ENCODE assay signal across 8 cellular contexts in genomic region chr5:70451249-70451984, GRCh38.
DNase-seq lines count a peak whose midpoint lies in the region; ATAC-seq and TF ChIP-seq lines count a peak whose summit lies in the region.
"Not testable (repeated sequence)": the region's sequence is repeated elsewhere in the genome, so short reads cannot be mapped to it uniquely, and the experiment has no call there.

No MANE protein-coding gene starts in this region.

- peak; percentile 44 for ATAC-seq in T-helper 17 cell
- ATAC-seq in gastroesophageal sphincter = peak; percentile 50
- peak in 3 of 4 donors; percentile 65 to 89 (median 87) for ATAC-seq in heart left ventricle
- peak; percentile 82 for ATAC-seq in left ventricle myocardium superior
- peak; percentile 78 for ATAC-seq in left lung
- ATAC-seq in lung (ENCODE audit: insufficient read depth, low FRiP score) = peak; percentile 84
- peak; percentile 90 for ATAC-seq in sciatic nerve
- ATAC-seq in aorta (ENCODE audit: low FRiP score) = peak; percentile 50

- H3K36me3 ChIP-seq in gastroesophageal sphincter; heart left ventricle; left lung; lung (ENCODE audit: control insufficient read depth in 2 of 2, insufficient read depth in 2 of 2, low read length in 2 of 2); aorta (ENCODE audit: control insufficient read depth in 1 of 2, insufficient read depth in 2 of 2, low read length in 1 of 2): not testable (repeated sequence)

- H3K27me3 ChIP-seq in gastroesophageal sphincter; heart left ventricle; left lung; lung (ENCODE audit: control insufficient read depth, insufficient read depth); aorta (ENCODE audit: control insufficient read depth in 1 of 2, insufficient read depth in 2 of 2, low read length in 1 of 2): not testable (repeated sequence)

- H3K4me3 ChIP-seq in gastroesophageal sphincter; heart left ventricle; left lung; lung; aorta (ENCODE audit: low read length in 2 of 2): not testable (repeated sequence)

- H3K27ac ChIP-seq in gastroesophageal sphincter; heart left ventricle; left lung; lung (ENCODE audit: low read depth in 1 of 2, low read length in 1 of 2); aorta (ENCODE audit: low read depth in 1 of 2, low read length in 2 of 2): not testable (repeated sequence)

- no CpG with 5 or more reads among the region's 7 CpGs for WGBS in gastroesophageal sphincter (ENCODE audit: low coverage in 1 of 2), 2 donors
- whole genome bisulfite sequencing in heart left ventricle, 4 donors = no CpG with 5 or more reads among the region's 7 CpGs
- no CpG with 5 or more reads among the region's 7 CpGs for WGBS in lung, 2 donors
- no CpG with 5 or more reads among the region's 7 CpGs for WGBS in aorta, 2 donors

- H3K9me3 ChIP-seq in T-helper 17 cell (ENCODE audit: control insufficient read depth, low read length, poor library complexity, severe bottlenecking); gastroesophageal sphincter; heart left ventricle; left lung; lung (ENCODE audit: control insufficient read depth in 2 of 2, insufficient read depth in 1 of 2, low read length in 1 of 2); aorta (ENCODE audit: control insufficient read depth, low read length): not testable (repeated sequence)

- not testable (repeated sequence) for H3K27ac Mint-ChIP-seq in T-helper 17 cell

- TF ChIP-seq CTCF in gastroesophageal sphincter (IDR thresholded peaks at IDR 0.05); heart left ventricle (IDR thresholded peaks at IDR 0.05); left lung (IDR thresholded peaks at IDR 0.05); lung (IDR thresholded peaks at IDR 0.05; ENCODE audit: control extremely low read depth, extremely low read depth): not testable (repeated sequence)

- not testable (repeated sequence) for TF ChIP-seq POLR2A in gastroesophageal sphincter (IDR thresholded peaks at IDR 0.05); heart left ventricle (IDR thresholded peaks at IDR 0.05)

- not testable (repeated sequence) for H3K4me1 ChIP-seq in gastroesophageal sphincter; heart left ventricle; left lung; lung (ENCODE audit: control insufficient read depth in 2 of 2, insufficient read depth in 2 of 2, low read length in 2 of 2); aorta (ENCODE audit: control insufficient read depth in 1 of 2, insufficient read depth in 2 of 2, low read length in 2 of 2)

- not testable (repeated sequence) for DNase-seq in T-helper 17 cell; heart left ventricle; left ventricle myocardium superior; left lung; lung (ENCODE audit: low spot score); sciatic nerve (ENCODE audit: low spot score); aorta

- H3K4me3 Mint-ChIP-seq in T-helper 17 cell = not testable (repeated sequence)

- TF ChIP-seq EP300 in gastroesophageal sphincter (IDR thresholded peaks at IDR 0.05) = not testable (repeated sequence)

- intact Hi-C loops in heart left ventricle (cut with DNase I); left ventricle myocardium superior (cut with micrococcal nuclease); left lung (cut with DNase I); sciatic nerve (cut with DNase I); aorta (cut with DNase I): not testable (repeated sequence)

- not testable (repeated sequence) for H3K36me3 Mint-ChIP-seq in T-helper 17 cell (ENCODE audit: low read depth)

- H3K4me1 Mint-ChIP-seq in T-helper 17 cell = not testable (repeated sequence)

- not testable (repeated sequence) for H3K27me3 Mint-ChIP-seq in T-helper 17 cell
